In genomic region chr6:43347444-43347843, GRCh38 we compare ENCODE assay signal across 29 cellular contexts. TPM values are rescaled to one million over a fixed set of nuclear protein-coding genes. Genes with fewer than 3 reads are reported as not detected.
DNase-seq lines count a peak whose midpoint lies in the region; ATAC-seq, FAIRE-seq and TF ChIP-seq lines count a peak whose summit lies in the region.
"Had no signal": no experiment of that assay in that cellular context is flagged by ENCODE, and none has a peak within 500 bp of the region (broad histone marks: within the 10 kb centered on the region; RNA-seq: fewer than 3 reads in every experiment).

No MANE protein-coding gene starts in this region.

- H3K27me3 ChIP-seq in GM12878 (replicated peaks in 1 of 2; ENCODE audit: control insufficient read depth in 2 of 2, insufficient read depth in 2 of 2, low read length in 1 of 2) = no peaks in the 10 kb centered on the region
- H3K27me3 ChIP-seq: BE2C, BLaER1 had no signal

- TF ChIP-seq POLR2A in GM12891 (IDR thresholded peaks at IDR 0.05; ENCODE audit: low read depth, low read length) (no peak), H54 (IDR thresholded peaks at IDR 0.05; ENCODE audit: low read depth, low read length) (no peak), GM12878 (IDR thresholded peaks at IDR 0.05; ENCODE audit: low read depth, low read length) (no peak), erythroblast (IDR thresholded peaks at IDR 0.05; ENCODE audit: low read length) (no peak)

- no TSS peak for BruUV-seq in GM12878 (replicated peaks; lab: Mats Ljungman, UMichigan)

- H3K4me2 ChIP-seq in GM12878 (ENCODE audit: control insufficient read depth, insufficient read depth) = peak overlapping the region; percentile 47
- H3K4me2 ChIP-seq: BLaER1 had no signal

- peaks cover 17% of the 10 kb centered on the region for H3K4me1 ChIP-seq in GM12878 (ENCODE audit: control insufficient read depth, insufficient read depth, low read length)
- H3K4me1 ChIP-seq: BE2C, BLaER1 had no signal

- ATAC-seq in GM12878 (no peak), GM18858 (IDR thresholded peaks at IDR 0.05; ENCODE audit: unreplicated experiment) (no peak)

- peaks cover 6 to 41% of the 10 kb centered on the region in 2 experiments; a peak in 3 of 4 replicates for H3K36me3 ChIP-seq in GM12878 (ENCODE audit: control insufficient read depth in 2 of 2, insufficient read depth in 2 of 2, low read length in 1 of 2)

- TF ChIP-seq EP300 in GM12878 (IDR thresholded peaks at IDR 0.05; ENCODE audit: borderline replicate concordance in 1 of 2, control insufficient read depth in 1 of 2, low read depth in 2 of 2, low read length in 2 of 2) = no peak

- no peaks in the 10 kb centered on the region for H3K9me3 ChIP-seq in GM12878 (replicated peaks; ENCODE audit: control insufficient read depth, insufficient read depth, low read length)
- H3K9me3 ChIP-seq: BE2C, BLaER1 had no signal

- H3K79me2 ChIP-seq in GM12878 (ENCODE audit: control insufficient read depth, insufficient read depth, low read length) = peaks cover 33% of the 10 kb centered on the region

- SMC1A ChIA-PET in GM12878 (lab: Charles Lee; ENCODE audit: uncharacterized antibody, unreplicated experiment) = no interaction called here

- H2AFZ ChIP-seq in GM12878 (ENCODE audit: control insufficient read depth, low read depth, low read length) = no peak overlapping the region

- intact Hi-C loops in GM12878 (cut with micrococcal nuclease; ENCODE audit: unreplicated experiment) = no loop called here

- WGBS in GM12878 (ENCODE audit: insufficient coverage, insufficient replicate concordance, low lambda C conversion rate, missing lambda C conversion rate) = 96% methylated on average over 3 of the region's 3 CpGs

- CTCF ChIA-PET in GM12878 (lab: Yijun Ruan, JAX) = no interaction called here

- no peak overlapping the region; the same call in 1 of the 2 replicates for H3K27ac ChIP-seq in GM12878 (ENCODE audit: control insufficient read depth, insufficient read depth)
- H3K27ac ChIP-seq: BLaER1 had no signal

- H3K4me3 ChIP-seq in GM12878 = no peak overlapping the region
- H3K4me3 ChIP-seq: BLaER1 had no signal

- DNase-seq in GM12891 (ENCODE audit: insufficient read length, low spot score) = no peak
- no peak for DNase-seq in H54 (ENCODE audit: insufficient read length, low spot score)
- no peak for DNase-seq in GM12878 (ENCODE audit: low read depth, low spot score)
- no peak for DNase-seq in erythroblast (lab: John Stamatoyannopoulos, UW)
- no peak for DNase-seq in GOT3 (lab: John Stamatoyannopoulos, UW)
- DNase-seq: 8988T; ACHN; BE2C; C1 segment of cervical spinal cord; CD4-positive, alpha-beta memory T cell; CD4-positive, CD25-positive, alpha-beta regulatory T cell; CD8-positive, alpha-beta memory T cell; COR-L47; DMS 273 treated with DMSO at 0.1 percent for 48 hours; DMS153; DMS53; DMS79; DND-41; EL; GDM1 had no signal

- POLR2A ChIA-PET in GM12878 (lab: Charles Lee) = no interaction called here

- in situ Hi-C loops in GM12878 (cut with MboI) = no loop called here

- TF ChIP-seq RAD21 in GM12878 (IDR thresholded peaks at IDR 0.05; ENCODE audit: insufficient read depth, low read depth, low read length) = no peak

- no peak for TF ChIP-seq CTCF in GM12878 (IDR thresholded peaks at IDR 0.05 in 2 of 3, conservative IDR thresholded peaks at IDR 0.05 in 1 of 3; ENCODE audit: control insufficient read depth in 2 of 3, extremely low read depth in 1 of 3, insufficient read depth in 1 of 3, low read depth in 3 of 3, low read length in 3 of 3)

- FAIRE-seq in GM12891 (lab: Jason Lieb, UNC) = peak; percentile 13
- peak; percentile 6 for FAIRE-seq in H54 (lab: Jason Lieb, UNC)
- FAIRE-seq in GM12878 (lab: Jason Lieb, UNC) = no peak
- FAIRE-seq: A204.1, GM12892 had no signal

- H3K9ac ChIP-seq in GM12878 (ENCODE audit: control insufficient read depth, insufficient read depth, low read length) = no peak overlapping the region
- H3K9ac ChIP-seq: BLaER1 had no signal

- RAD21 ChIA-PET in GM12878 (lab: Charles Lee; ENCODE audit: unreplicated experiment) = no interaction called here

- H4K20me1 ChIP-seq in GM12878 (ENCODE audit: control insufficient read depth, insufficient read depth) = no peaks in the 10 kb centered on the region

TF ChIP-seq in GM12891, 5 proteins besides CTCF, POLR2A, EP300 and RAD21:
- TF ChIP-seq SPI1 (IDR thresholded peaks at IDR 0.05; ENCODE audit: low read depth, low read length) = no peak
- TF ChIP-seq POU2F2 (IDR thresholded peaks at IDR 0.05; ENCODE audit: low read depth, low read length) = no peak
- no peak for TF ChIP-seq POLR2AphosphoS5 (IDR thresholded peaks at IDR 0.05; ENCODE audit: low read depth, low read length)
- TF ChIP-seq TAF1 (IDR thresholded peaks at IDR 0.05; ENCODE audit: low read depth, low read length) = no peak
- TF ChIP-seq PAX5 (IDR thresholded peaks at IDR 0.05; ENCODE audit: insufficient read depth, low read length, severe bottlenecking) = no peak

TF ChIP-seq in GM12878, 131 proteins besides CTCF, POLR2A, EP300 and RAD21:
- TF ChIP-seq TCF7 (IDR thresholded peaks at IDR 0.05; ENCODE audit: borderline replicate concordance) (no peak), CHD2 (IDR thresholded peaks at IDR 0.05; ENCODE audit: borderline replicate concordance, low read depth, low read length) (no peak), NR2C1 (IDR thresholded peaks at IDR 0.05) (no peak), ASH2L (IDR thresholded peaks at IDR 0.05; ENCODE audit: borderline replicate concordance, low read depth) (no peak)
TF ChIP-seq in GM12878: peak in this region for 0.

RNA-seq across cellular contexts. Expression of gene ZNF318, which starts 22.0 kb away (rescaled TPM):
- polyA plus RNA-seq in GM12891 (2012; ENCODE audit: low read depth, missing spikeins) = 81.5 TPM
- total RNA-seq in GM12878 (2013; cell fraction: nucleolus; rRNA removed) = 123 and 126 TPM in 2 replicates
- 15.1 and 16.1 TPM in 2 replicates for total RNA-seq in GM12878 (2014; rRNA removed)
- total RNA-seq in GM12878 (2014; rRNA removed; fragmentation: Illumina TruSeq; extraction: Trizol) = 12.3 and 13.0 TPM in 2 replicates
- 27.9 and 29.3 TPM in 2 replicates for total RNA-seq in GM12878 (2021)
- polyA plus RNA-seq in GM12878 (2011; ENCODE audit: low read depth) = 41.6 TPM
- 79.8 and 83.9 TPM in 2 replicates for polyA plus RNA-seq in GM12878 (2011; rRNA removed)
- polyA plus RNA-seq in GM12878 (2011; cell fraction: cytosol; rRNA removed) = 63.6 and 73.5 TPM in 2 replicates
- 134 and 192 TPM in 2 replicates for polyA plus RNA-seq in GM12878 (2011; cell fraction: nucleus; rRNA removed)
- 45.1 and 74.2 TPM in 2 replicates for polyA plus RNA-seq in GM12878 (2012)
- polyA plus RNA-seq in GM12878 (2014; fragmentation: Illumina TruSeq; extraction: Trizol) = 23.8 and 28.7 TPM in 2 replicates
- polyA plus RNA-seq in GM12878 (2014; fragmentation: Nextera tagmentation; extraction: Ambion mirVana) = 1 to 10 TPM; 4.8 to 6.3 TPM
- polyA plus RNA-seq in GM12878 (2014; rRNA removed) = 16.1 and 16.6 TPM in 2 replicates
- polyA plus RNA-seq in GM12878 (2016; fragmentation: Nextera tagmentation; extraction: Ambion mirVana) = 10 to 100 TPM in 1 of 2 experiments, 1 to 10 TPM in 1; 3.4 to 11.1 TPM
- polyA minus RNA-seq in GM12878 (2011; rRNA and poly(A)+ RNA removed) = 153 and 156 TPM in 2 replicates
- polyA minus RNA-seq in GM12878 (2011; cell fraction: cytosol; rRNA and poly(A)+ RNA removed) = 48.2 and 52.8 TPM in 2 replicates
- 82.8 and 88.9 TPM in 2 replicates for polyA minus RNA-seq in GM12878 (2011; cell fraction: nucleus; rRNA and poly(A)+ RNA removed)

RNA-seq across cellular contexts. Expression of gene CRIP3, which starts 38.8 kb away (rescaled TPM):
- 12.2 TPM for polyA plus RNA-seq in GM12891 (2012; ENCODE audit: low read depth, missing spikeins)
- total RNA-seq in GM12878 (2013; cell fraction: nucleolus; rRNA removed) = 14.3 and 16.8 TPM in 2 replicates
- total RNA-seq in GM12878 (2014; rRNA removed) (1.6 and 2.5 TPM in 2 replicates), GM12878 (2014; rRNA removed; fragmentation: Illumina TruSeq; extraction: Trizol) (1.7 and 1.8 TPM in 2 replicates), GM12878 (2021) (1.6 and 2.2 TPM in 2 replicates)
- 6.4 TPM for polyA plus RNA-seq in GM12878 (2011; ENCODE audit: low read depth)
- polyA plus RNA-seq in GM12878 (2011; rRNA removed) (6.4 and 9.2 TPM in 2 replicates), GM12878 (2014; fragmentation: Illumina TruSeq; extraction: Trizol) (1.8 and 2.8 TPM in 2 replicates), GM12878 (2014; fragmentation: Nextera tagmentation; extraction: Ambion mirVana) (1 to 10 TPM; 1.7 to 2.3 TPM), GM12878 (2014; rRNA removed) (2.6 and 3.8 TPM in 2 replicates), GM12878 (2016; fragmentation: Nextera tagmentation; extraction: Ambion mirVana) (1 to 10 TPM; 1.5 to 1.8 TPM)
- 7.1 and 12.2 TPM in 2 replicates for polyA plus RNA-seq in GM12878 (2011; cell fraction: cytosol; rRNA removed)
- polyA plus RNA-seq in GM12878 (2011; cell fraction: nucleus; rRNA removed) = 46.8 and 55.0 TPM in 2 replicates
- 11.6 and 16.9 TPM in 2 replicates for polyA plus RNA-seq in GM12878 (2012)
- polyA minus RNA-seq in GM12878 (2011; rRNA and poly(A)+ RNA removed) = 7.2 and 17.1 TPM in 2 replicates
- 2.1 and 4.7 TPM in 2 replicates for polyA minus RNA-seq in GM12878 (2011; cell fraction: cytosol; rRNA and poly(A)+ RNA removed)
- polyA minus RNA-seq in GM12878 (2011; cell fraction: nucleus; rRNA and poly(A)+ RNA removed) = 11.8 and 14.3 TPM in 2 replicates
- total RNA-seq: G401 had no signal
- polyA plus RNA-seq: AG04450; CD4-positive, alpha-beta memory T cell; CD8-positive, alpha-beta memory T cell had no signal

RNA-seq across cellular contexts. Expression of gene SLC22A7, which starts 49.4 kb away (rescaled TPM):
- 0.37 TPM for polyA plus RNA-seq in GM12891 (2012; ENCODE audit: low read depth, missing spikeins)
- not detected in 2 replicates for total RNA-seq in GM12878 (2013; cell fraction: nucleolus; rRNA removed)
- total RNA-seq in GM12878 (2014; rRNA removed) (not detected in 2 replicates), GM12878 (2014; rRNA removed; fragmentation: Illumina TruSeq; extraction: Trizol) (not detected in 2 replicates), GM12878 (2021) (0.31 TPM in 1 of 2 replicates, not detected in the other)
- not detected for polyA plus RNA-seq in GM12878 (2011; ENCODE audit: low read depth)
- polyA plus RNA-seq in GM12878 (2011; rRNA removed) (not detected in 2 replicates), GM12878 (2014; fragmentation: Illumina TruSeq; extraction: Trizol) (not detected in 2 replicates), GM12878 (2014; fragmentation: Nextera tagmentation; extraction: Ambion mirVana) (not detected), GM12878 (2014; rRNA removed) (not detected in 2 replicates), GM12878 (2016; fragmentation: Nextera tagmentation; extraction: Ambion mirVana) (under 1 TPM in 1 of 2 experiments, not detected in 1; 0.08 TPM)
- not detected in 2 replicates for polyA plus RNA-seq in GM12878 (2011; cell fraction: cytosol; rRNA removed)
- polyA plus RNA-seq in GM12878 (2011; cell fraction: nucleus; rRNA removed) = not detected in 2 replicates
- polyA plus RNA-seq in GM12878 (2012) = 0.24 and 0.50 TPM in 2 replicates
- polyA minus RNA-seq in GM12878 (2011; rRNA and poly(A)+ RNA removed) = not detected in 2 replicates
- not detected in 2 replicates for polyA minus RNA-seq in GM12878 (2011; cell fraction: cytosol; rRNA and poly(A)+ RNA removed)
- not detected in 2 replicates for polyA minus RNA-seq in GM12878 (2011; cell fraction: nucleus; rRNA and poly(A)+ RNA removed)
- total RNA-seq: A673; CD4-positive, alpha-beta memory T cell; CD4-positive, CD25-positive, alpha-beta regulatory T cell; CD8-positive, alpha-beta memory T cell; Daoy; G401 had no signal
- polyA plus RNA-seq: AG04450; CD14-positive monocyte; CD4-positive, alpha-beta memory T cell; CD4-positive, CD25-positive, alpha-beta regulatory T cell; CD8-positive, alpha-beta memory T cell had no signal
